ENCODE assay signal across 8 cellular contexts in genomic region chr17:28725660-28726395, GRCh38. TPM values are rescaled to one million over a fixed set of nuclear protein-coding genes. Genes with fewer than 3 reads are reported as not detected.
A peak's percentile ranks its signal among the peaks of the same experiment; 100 is the strongest.
DNase-seq lines count a peak whose midpoint lies in the region; ATAC-seq, FAIRE-seq and TF ChIP-seq lines count a peak whose summit lies in the region.

A gene with protein sequence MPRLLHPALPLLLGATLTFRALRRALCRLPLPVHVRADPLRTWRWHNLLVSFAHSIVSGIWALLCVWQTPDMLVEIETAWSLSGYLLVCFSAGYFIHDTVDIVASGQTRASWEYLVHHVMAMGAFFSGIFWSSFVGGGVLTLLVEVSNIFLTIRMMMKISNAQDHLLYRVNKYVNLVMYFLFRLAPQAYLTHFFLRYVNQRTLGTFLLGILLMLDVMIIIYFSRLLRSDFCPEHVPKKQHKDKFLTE (minus strand): TSS chr17:28726233. CDS start chr17:28726097, 136 bp downstream.

- peak within 1 kb of the TSS; percentile 93 for H4K5ac ChIP-seq in H1 (ENCODE audit: insufficient read length, low read depth, low read length)

- no peaks in the 10 kb centered on the region; the same call in 1 of the 2 replicates for H3K79me1 ChIP-seq in H1 (ENCODE audit: low read depth, low read length)

- intact Hi-C loops in activated CD4-positive, alpha-beta memory T cell treated with anti-CD3 and anti-CD28 coated beads for 36 hours (cut with micrococcal nuclease), result loop anchor here (2.0 to 5.0 kb wide), 4 partner anchors 79 to 411 kb away; partner anchors contain the start of genes BLTP2 and FAM222B
- intact Hi-C loops in mucosa of descending colon (cut with DNase I, micrococcal nuclease), result no loop called here

- peaks cover 17% of the 10 kb centered on the region; the same call in 1 of the 2 replicates for H3K23me2 ChIP-seq in H1 (ENCODE audit: low read depth, low read length)

- peaks cover 51% of the 10 kb centered on the region for H3K4me1 Mint-ChIP-seq in activated CD4-positive, alpha-beta memory T cell treated with anti-CD3 and anti-CD28 coated beads for 36 hours (ENCODE audit: low read depth)

- H3K27ac ChIP-seq in H1 (ENCODE audit: low read depth, low read length) (peak within 1 kb of the TSS; percentile 89), substantia nigra (ENCODE audit: low read depth, low read length, poor library complexity, severe bottlenecking) (peak within 1 kb of the TSS; percentile 38)

- peak within 1 kb of the TSS; percentile 95 to 99 for H3K4me2 ChIP-seq in H1 (ENCODE audit: insufficient read depth in 1 of 2, low read depth in 2 of 2, low read length in 2 of 2)

- H3K14ac ChIP-seq in H1 (ENCODE audit: insufficient read length), result peak within 1 kb of the TSS; percentile 68

- H3K9me3 ChIP-seq in H1 (ENCODE audit: insufficient read depth in 2 of 2, low read depth in 1 of 2, low read length in 1 of 2) (no peaks in the 10 kb centered on the region), mucosa of descending colon (no peaks in the 10 kb centered on the region)

- peak within 1 kb of the TSS; percentile 97 for H4K8ac ChIP-seq in H1 (ENCODE audit: extremely low read depth, insufficient read depth, low read length)

- peak within 1 kb of the TSS; percentile 98 for H3K27ac Mint-ChIP-seq in activated CD4-positive, alpha-beta memory T cell treated with anti-CD3 and anti-CD28 coated beads for 36 hours

- H3K23ac ChIP-seq in H1 (ENCODE audit: insufficient read length), result no peak within 1 kb of the TSS

- peak within 1 kb of the TSS; percentile 81 to 97 (median 89) for H3K4me3 ChIP-seq in H1 (ENCODE audit: extremely low read depth in 1 of 4, insufficient read depth in 2 of 4, low read depth in 3 of 4, low read length in 4 of 4)
- H3K4me3 ChIP-seq in mucosa of descending colon, result peak within 1 kb of the TSS; percentile 40

- H3K18ac ChIP-seq in H1 (ENCODE audit: extremely low read depth, low read length), result peak within 1 kb of the TSS; percentile 98

- TF ChIP-seq EP300 in H1 (IDR thresholded peaks at IDR 0.05; ENCODE audit: borderline replicate concordance in 1 of 2, low read depth in 2 of 2, low read length in 2 of 2), result no peak

- peak within 1 kb of the TSS; percentile 82 to 93 (median 91) for H3K9ac ChIP-seq in H1 (replicated peaks in 1 of 4; ENCODE audit: extremely low read depth in 1 of 4, low read depth in 3 of 4, low read length in 3 of 4)

- CTCF ChIA-PET in activated CD4-positive, alpha-beta memory T cell treated with anti-CD3 and anti-CD28 coated beads for 36 hours (lab: Charles Lee), result interaction anchor here (0.9 to 9.7 kb wide), 28 partner anchors 9 to 450 kb away, joined by 3 to 632 read pairs (median 10); partner anchors contain the start of genes BLTP2, DHRS13, FAM222B and FLOT2
- CTCF ChIA-PET in H1 (lab: Charles Lee; ENCODE audit: partially characterized antibody), result interaction anchor here (0.9 to 16.9 kb wide), 26 partner anchors 9 to 228 kb away, joined by 3 to 316 read pairs (median 8); partner anchors contain the start of genes DHRS13, FLOT2 and TRAF4

- no peak for TF ChIP-seq RAD21 in H1 (IDR thresholded peaks at IDR 0.05 in 1 of 2, conservative IDR thresholded peaks at IDR 0.05 in 1 of 2; ENCODE audit: low read depth in 2 of 2, low read length in 2 of 2)

- H3K4me3 Mint-ChIP-seq in activated CD4-positive, alpha-beta memory T cell treated with anti-CD3 and anti-CD28 coated beads for 36 hours, result peak within 1 kb of the TSS; percentile 93

- peak within 1 kb of the TSS; percentile 97 for H3K4ac ChIP-seq in H1 (replicated peaks; ENCODE audit: insufficient read length, low read depth, low read length)

- peak; percentile 9 for ATAC-seq in HG02870 (IDR thresholded peaks at IDR 0.05; ENCODE audit: unreplicated experiment)
- ATAC-seq in mucosa of descending colon, result peak; percentile 41
- ATAC-seq in GM18519 (IDR thresholded peaks at IDR 0.05; ENCODE audit: low FRiP score, unreplicated experiment), result no peak

- H3K36me3 ChIP-seq in H1 (ENCODE audit: control insufficient read depth in 2 of 4, insufficient read depth in 4 of 4, low read length in 3 of 4) (peaks cover 19 to 43% (median 36%) of the 10 kb centered on the region in 4 experiments), mucosa of descending colon (ENCODE audit: low read depth) (peaks cover 9% of the 10 kb centered on the region)

- peak; percentile 40 to 73 for TF ChIP-seq POLR2A in H1 (IDR thresholded peaks at IDR 0.05; ENCODE audit: control extremely low read depth in 1 of 2, low read depth in 2 of 2, low read length in 2 of 2)

- no peaks in the 10 kb centered on the region for H3K27me3 ChIP-seq in H1 (replicated peaks in 1 of 4; ENCODE audit: control insufficient read depth in 3 of 4, extremely low read depth in 1 of 4, insufficient read depth in 3 of 4, low read length in 3 of 4)

- peak within 1 kb of the TSS; percentile 92 for H3K56ac ChIP-seq in H1 (replicated peaks; ENCODE audit: insufficient read length, low read depth, low read length)

- H3K79me2 ChIP-seq in H1 (ENCODE audit: control insufficient read depth in 1 of 2, insufficient read depth in 2 of 2, low read length in 2 of 2), result peaks cover 0 to 30% of the 10 kb centered on the region in 2 experiments; a peak in 2 of 4 replicates

- no peak for FAIRE-seq in H1 (lab: Jason Lieb, UNC)

- H2BK20ac ChIP-seq in H1 (ENCODE audit: low read length), result peak within 1 kb of the TSS; percentile 72; the same call in 1 of the 2 replicates

- H2BK120ac ChIP-seq in H1 (replicated peaks; ENCODE audit: low read depth, low read length), result peak within 1 kb of the TSS; percentile 84

- DNase-seq in Daoy (ENCODE audit: low read depth) (peak; percentile 89), NCI-H524 treated with DMSO at 0.1 percent for 48 hours (lab: John Stamatoyannopoulos, UW) (peak; percentile 59), H1 (ENCODE audit: low read depth in 1 of 2, low spot score in 2 of 2) (peak in 1 of 2 experiments; percentile 88), mucosa of descending colon (peak; percentile 68 to 87 (median 86)), substantia nigra (lab: John Stamatoyannopoulos, UW) (peak in 23 of 49 donors; percentile 24 to 89 (median 67))
- peak; percentile 82 for DNase-seq in activated CD4-positive, alpha-beta memory T cell treated with anti-CD3 and anti-CD28 coated beads for 36 hours

- H3K9me3 Mint-ChIP-seq in activated CD4-positive, alpha-beta memory T cell treated with anti-CD3 and anti-CD28 coated beads for 36 hours, result no peaks in the 10 kb centered on the region

- peak within 1 kb of the TSS; percentile 96 for H2BK5ac ChIP-seq in H1 (ENCODE audit: low read depth, low read length)

- TF ChIP-seq CTCF in H1 (IDR thresholded peaks at IDR 0.05; ENCODE audit: control extremely low read depth in 1 of 3, insufficient read depth in 1 of 3, low read depth in 1 of 3, low read length in 3 of 3) (no peak), mucosa of descending colon (IDR thresholded peaks at IDR 0.05) (no peak)

- peaks cover 6 to 16% of the 10 kb centered on the region in 2 experiments for H4K20me1 ChIP-seq in H1 (replicated peaks in 1 of 2; ENCODE audit: control insufficient read depth in 1 of 2, insufficient read depth in 2 of 2, low read length in 2 of 2)

- no peaks in the 10 kb centered on the region for H3K27me3 Mint-ChIP-seq in activated CD4-positive, alpha-beta memory T cell treated with anti-CD3 and anti-CD28 coated beads for 36 hours

- 3% methylated on average over 32 of the region's 66 CpGs; no CpG with 5 or more reads in 1 of the 2 experiments for WGBS in H1 (ENCODE audit: extremely low coverage in 1 of 2, insufficient coverage in 1 of 2, insufficient read length in 1 of 2, insufficient replicate concordance in 2 of 2, low coverage in 1 of 2, low lambda C conversion rate in 2 of 2, missing lambda C conversion rate in 1 of 2), 2 experiments

- peak within 1 kb of the TSS; percentile 72; the same call in 1 of the 2 replicates for H2BK15ac ChIP-seq in H1 (ENCODE audit: low read length)

- H2BK12ac ChIP-seq in H1 (ENCODE audit: low read depth, low read length), result peak within 1 kb of the TSS; percentile 96; the same call in 1 of the 2 replicates

- peaks cover 49% of the 10 kb centered on the region for H3K36me3 Mint-ChIP-seq in activated CD4-positive, alpha-beta memory T cell treated with anti-CD3 and anti-CD28 coated beads for 36 hours

- no peak within 1 kb of the TSS; the same call in 1 of the 2 replicates for H2AFZ ChIP-seq in H1 (ENCODE audit: low read length)

- POLR2A ChIA-PET in activated CD4-positive, alpha-beta memory T cell treated with anti-CD3 and anti-CD28 coated beads for 36 hours (lab: Charles Lee), result interaction anchor here (0.7 to 7.1 kb wide), 11 partner anchors 15 to 390 kb away, joined by 3 to 202 read pairs (median 7); partner anchors contain the start of genes BLTP2, FAM222B, PROCA1 and TRAF4
- POLR2A ChIA-PET in H1 (lab: Charles Lee; ENCODE audit: partially characterized antibody), result interaction anchor here (0.7 to 17.6 kb wide), 39 partner anchors 9 to 344 kb away, joined by 3 to 813 read pairs (median 4); partner anchors contain the start of genes ALDOC, BLTP2, DHRS13 and FAM222B

- H2AK5ac ChIP-seq in H1 (ENCODE audit: low read depth, low read length), result peak within 1 kb of the TSS; percentile 67

- H4K91ac ChIP-seq in H1 (replicated peaks; ENCODE audit: insufficient read length, low read length), result peak within 1 kb of the TSS; percentile 99

- H3K4me1 ChIP-seq in H1 (replicated peaks in 1 of 4; ENCODE audit: control insufficient read depth in 3 of 4, insufficient read depth in 4 of 4, low read length in 3 of 4) (peaks cover 0 to 15% (median 6%) of the 10 kb centered on the region in 4 experiments; a peak in 6 of 7 replicates), mucosa of descending colon (ENCODE audit: low read depth) (peaks cover 58% of the 10 kb centered on the region)

TF ChIP-seq in H1, 55 proteins besides CTCF, POLR2A, EP300 and RAD21 (continues in another document):
- no peak for TF ChIP-seq JUND (IDR thresholded peaks at IDR 0.05; ENCODE audit: low read length)
- TF ChIP-seq SUZ12 (IDR thresholded peaks at IDR 0.05; ENCODE audit: low read length), result no peak

RNA-seq across cellular contexts. Expression of the gene that starts here (rescaled TPM):
- total RNA-seq in Daoy (2014; rRNA removed; shearing (Covaris generic)), result 1.3 and 2.4 TPM in 2 replicates
- 1 to 10 TPM; 9.1 to 9.5 TPM for total RNA-seq in activated CD4-positive, alpha-beta memory T cell treated with anti-CD3 and anti-CD28 coated beads for 36 hours
- total RNA-seq in H1 (2021; fragmentation: NEBNext Ultra II Directional; extraction: Animal tissue kit (Norgen Biotek cat#: 25700)), result 40.7 and 45.3 TPM in 2 replicates
- 101 and 128 TPM in 2 replicates for polyA plus RNA-seq in H1 (2011; rRNA removed)
- polyA plus RNA-seq in H1 (2011; cell fraction: cytosol; rRNA removed), result 68.5 TPM
- 49.5 TPM for polyA plus RNA-seq in H1 (2011; cell fraction: nucleus; rRNA removed)
- 52.1 to 60.3 TPM (median 56.3 TPM) in 4 replicates for polyA plus RNA-seq in H1 (2012, experiment 1 of 2)
- 75.5 TPM for polyA plus RNA-seq in H1 (2012, experiment 2 of 2)
- 78.2 TPM for polyA plus RNA-seq in H1 (2013, experiment 1 of 2)
- polyA plus RNA-seq in H1 (2013, experiment 2 of 2), result 86.3 TPM
- 56.0 and 64.2 TPM in 2 replicates for polyA minus RNA-seq in H1 (2011; rRNA and poly(A)+ RNA removed)
- 19.7 TPM for polyA minus RNA-seq in H1 (2011; cell fraction: cytosol; rRNA and poly(A)+ RNA removed)
- polyA minus RNA-seq in H1 (2011; cell fraction: nucleus; rRNA and poly(A)+ RNA removed), result 40.5 TPM
- total RNA-seq in mucosa of descending colon, result 10 to 100 TPM in 2 of 3 donors, 1 to 10 TPM in 1; 4.8 to 21.3 (median 16.8) TPM
